34 cellular contexts compared by ENCODE assay signal in the genomic region with DNA sequence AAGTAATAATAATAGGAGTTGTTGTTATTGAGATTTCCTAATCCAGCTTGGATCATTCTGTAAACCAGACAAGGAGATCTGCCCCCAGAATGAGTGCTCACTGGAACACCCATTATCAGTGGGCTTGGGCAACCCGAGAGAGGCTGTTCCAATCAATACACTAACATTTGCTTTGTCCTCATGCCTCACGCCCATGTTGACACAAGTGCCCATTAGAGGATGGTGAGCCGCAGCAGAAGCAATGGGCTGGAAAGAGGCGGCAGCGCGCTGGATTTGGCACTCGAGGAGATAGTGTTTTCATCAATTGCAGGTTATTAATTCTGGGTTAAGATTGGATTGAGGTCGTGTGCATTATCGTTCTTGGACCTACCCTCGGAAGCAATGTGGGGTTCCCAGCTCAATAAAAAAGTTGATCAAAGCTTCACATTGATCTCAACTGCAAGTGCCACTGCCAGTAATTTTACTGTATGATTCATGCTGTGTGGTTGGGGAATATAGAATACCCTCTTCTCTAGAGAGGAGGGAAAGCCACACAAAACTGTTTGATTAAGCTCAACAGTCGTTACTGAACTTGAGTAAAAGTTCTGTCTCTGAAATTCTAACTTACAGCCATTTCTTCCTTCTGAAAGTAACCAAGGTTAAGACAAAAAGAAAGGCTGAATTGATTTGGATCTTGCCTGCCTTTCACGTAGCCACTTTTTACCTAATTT. TPM values are rescaled to one million over a fixed set of nuclear protein-coding genes. Genes with fewer than 3 reads are reported as not detected.
A peak's percentile ranks its signal among the peaks of the same experiment; 100 is the strongest.
DNase-seq lines count a peak whose midpoint lies in the region; ATAC-seq and TF ChIP-seq lines count a peak whose summit lies in the region.
"Had no signal": no experiment of that assay in that cellular context is flagged by ENCODE, and none has a peak within 500 bp of the region (broad histone marks: within the 10 kb centered on the region; RNA-seq: fewer than 3 reads in every experiment).

No MANE protein-coding gene starts in this region.

- no peaks in the 10 kb centered on the region for H3K36me3 ChIP-seq in tibial nerve
- H3K36me3 ChIP-seq: adrenal gland, heart right ventricle, MG63, sigmoid colon, SJCRH30, upper lobe of right lung had no signal

- H3K27me3 Mint-ChIP-seq in Calu3 (ENCODE audit: unreplicated experiment), result peaks cover 79% of the 10 kb centered on the region
- H3K27me3 Mint-ChIP-seq: T-cell had no signal

- intact Hi-C loops in Calu3 (cut with micrococcal nuclease; ENCODE audit: unreplicated experiment), result no loop called here

- CTCF ChIA-PET in Calu3 (lab: Charles Lee), result no interaction called here

- no peaks in the 10 kb centered on the region for H3K4me1 Mint-ChIP-seq in Calu3 (ENCODE audit: low read depth, unreplicated experiment)
- H3K4me1 Mint-ChIP-seq: memory B cell had no signal

- no peak for TF ChIP-seq POLR2A in tibial nerve (IDR thresholded peaks at IDR 0.05)

- H3K9me3 Mint-ChIP-seq in Calu3 (ENCODE audit: low read depth, unreplicated experiment), result no peaks in the 10 kb centered on the region
- H3K9me3 Mint-ChIP-seq: CD4-positive, CD25-positive, alpha-beta regulatory T cell; memory B cell; T-cell had no signal

- no peak overlapping the region for H3K27ac Mint-ChIP-seq in Calu3 (ENCODE audit: unreplicated experiment)
- H3K27ac Mint-ChIP-seq: CD4-positive, CD25-positive, alpha-beta regulatory T cell; memory B cell; T-cell had no signal

- no peak for ATAC-seq in HG03378 (IDR thresholded peaks at IDR 0.05; ENCODE audit: unreplicated experiment)
- ATAC-seq: esophagus mucosa, foreskin keratinocyte, GM12878, heart right ventricle, left cardiac atrium, T-cell, upper lobe of right lung had no signal

- DNase-seq in Calu3 (peak; percentile 5), DMS79 (lab: John Stamatoyannopoulos, UW) (peak; percentile 29), NCI-H2227 (lab: John Stamatoyannopoulos, UW; ENCODE audit: unreplicated experiment) (peak; percentile 47), SHP77 treated with DMSO at 0.1 percent for 48 hours (lab: John Stamatoyannopoulos, UW) (peak; percentile 46), GM03348 (ENCODE audit: low spot score) (no peak), tibial nerve (ENCODE audit: low spot score in 2 of 2) (no peak), T-helper 2 cell (no peak)
- DNase-seq: activated CD4-positive, alpha-beta T cell treated with anti-CD3 and anti-CD28 coated beads for 1 hour; activated CD8-positive, alpha-beta memory T cell treated with anti-CD3 and anti-CD28 coated beads for 24 hours; activated T-cell treated with anti-CD3 and anti-CD28 coated beads, Interleukin-2, amount 50 U/mL, for 1 hour; adrenal gland; CD4-positive, CD25-positive, alpha-beta regulatory T cell; DND-41; effector memory CD4-positive, alpha-beta T cell; foreskin keratinocyte; heart right ventricle; KBM-7; left cardiac atrium; MG63; NCI-H1694; NCI-H526 treated with DMSO at 0.1 percent for 48 hours; PC-9; posterior cingulate gyrus; sigmoid colon; SJCRH30; stimulated activated CD4-positive, alpha-beta T cell treated with anti-CD3 and anti-CD28 coated beads, Interleukin-15, amount 100 ng/mL, for 24 hours; T-cell; upper lobe of right lung had no signal

- H3K9me3 ChIP-seq in tibial nerve, result no peaks in the 10 kb centered on the region
- H3K9me3 ChIP-seq: adrenal gland, heart right ventricle, MG63, sigmoid colon, SJCRH30, upper lobe of right lung had no signal

- H3K4me1 ChIP-seq in tibial nerve, result no peaks in the 10 kb centered on the region
- H3K4me1 ChIP-seq: adrenal gland, foreskin keratinocyte, sigmoid colon, SJCRH30, upper lobe of right lung had no signal

- H3K4me3 ChIP-seq in tibial nerve, result no peak overlapping the region
- H3K4me3 ChIP-seq: adrenal gland, GM12878, heart right ventricle, MG63, PC-9, sigmoid colon, SJCRH30, upper lobe of right lung had no signal

- TF ChIP-seq EP300 in tibial nerve (IDR thresholded peaks at IDR 0.05), result no peak

- no peak overlapping the region for H3K27ac ChIP-seq in tibial nerve
- H3K27ac ChIP-seq: adrenal gland, foreskin keratinocyte, heart right ventricle, PC-9, sigmoid colon, SJCRH30, upper lobe of right lung had no signal

- WGBS in tibial nerve, 2 donors, result 77 to 78% methylated on average over 12 of the region's 12 CpGs

- TF ChIP-seq CTCF in Calu3 (IDR thresholded peaks at IDR 0.05; ENCODE audit: unreplicated experiment), result no peak
- no peak for TF ChIP-seq CTCF in tibial nerve (IDR thresholded peaks at IDR 0.05)

- H3K27me3 ChIP-seq in tibial nerve, result no peaks in the 10 kb centered on the region
- H3K27me3 ChIP-seq: MG63, sigmoid colon, SJCRH30, upper lobe of right lung had no signal

- H3K4me3 Mint-ChIP-seq in Calu3 (ENCODE audit: low read depth, unreplicated experiment), result no peak overlapping the region
- H3K4me3 Mint-ChIP-seq: CD4-positive, CD25-positive, alpha-beta regulatory T cell; memory B cell; T-cell had no signal

- no peaks in the 10 kb centered on the region for H3K36me3 Mint-ChIP-seq in Calu3 (ENCODE audit: insufficient read depth, unreplicated experiment)
- H3K36me3 Mint-ChIP-seq: CD4-positive, CD25-positive, alpha-beta regulatory T cell; memory B cell; T-cell had no signal

- no TSS peak for BruUV-seq in Calu3 (replicated peaks; lab: Mats Ljungman, UMichigan)

RNA-seq across cellular contexts. Expression of gene LYZL4, which starts 15.7 kb away (rescaled TPM):
- total RNA-seq in Calu3 (2022) (not detected in 2 replicates), tibial nerve (not detected)
- total RNA-seq: adrenal gland; CD4-positive, CD25-positive, alpha-beta regulatory T cell; esophagus mucosa; foreskin keratinocyte; H4; heart right ventricle; HT-29; left cardiac atrium; PC-9; sigmoid colon; SJCRH30; T-cell; upper lobe of right lung had no signal

Comparison
In these comparisons a context has a peak if more than half of its experiments do, and no peak if none do; other contexts are left out.
1. DNase-seq: peak in Calu3 (single experiment), DMS79 (single experiment), NCI-H2227 (single experiment) and SHP77 treated with DMSO at 0.1 percent for 48 hours (single experiment); none in GM03348 (single experiment), tibial nerve (0 of 2) and T-helper 2 cell (0 of 5).